In the genomic region with DNA sequence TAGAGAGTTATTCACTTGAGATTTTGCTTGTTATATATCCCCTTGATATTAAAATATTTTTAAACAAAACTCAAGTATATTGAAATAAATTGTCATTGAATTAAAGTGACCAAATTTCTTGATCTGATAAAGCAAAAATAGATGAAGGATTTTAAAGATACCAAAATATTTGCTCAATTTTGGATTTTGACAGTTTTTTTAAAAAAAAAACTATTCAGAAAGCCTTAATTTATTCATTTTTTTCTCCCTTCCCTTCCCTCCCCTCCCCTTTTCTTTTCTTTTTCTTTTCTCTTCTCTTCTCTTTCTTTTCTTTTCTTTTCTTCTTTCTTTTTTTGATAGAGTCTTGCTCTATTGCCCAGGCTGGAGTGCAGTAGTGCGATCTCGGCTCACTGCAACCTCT, we compare ENCODE assay signal across 26 cellular contexts.
"Had no signal": no experiment of that assay in that cellular context is flagged by ENCODE, and none has a peak within 500 bp of the region (broad histone marks: within the 10 kb centered on the region; RNA-seq: fewer than 3 reads in every experiment).

No MANE protein-coding gene starts in this region.

- ATAC-seq: effector memory CD8-positive, alpha-beta T cell; esophagus mucosa; foreskin keratinocyte; gastrocnemius medialis; heart right ventricle; left cardiac atrium; left lung; left ventricle myocardium superior; lower lobe of right lung; mucosa of descending colon had no signal

- H3K4me3 ChIP-seq: colonic mucosa, gastrocnemius medialis, heart right ventricle, left lung, lower lobe of right lung, mucosa of descending colon had no signal

- H3K4me3 Mint-ChIP-seq: dendritic cell treated with granulocyte-macrophage colony-stimulating factor and Interleukin-4, amounts not matched to agents 40 ng/mL and 50 ng/mL, for 4 days; effector memory CD8-positive, alpha-beta T cell; endodermal cell; mesothelial cell of epicardium; naive B cell had no signal

- H3K9me3 Mint-ChIP-seq: dendritic cell treated with granulocyte-macrophage colony-stimulating factor and Interleukin-4, amounts not matched to agents 40 ng/mL and 50 ng/mL, for 4 days; effector memory CD8-positive, alpha-beta T cell; mesothelial cell of epicardium; naive B cell had no signal

- H3K36me3 ChIP-seq: colonic mucosa, gastrocnemius medialis, left lung, lower lobe of right lung had no signal

- FAIRE-seq: endometrium, islet of Langerhans, keratinocyte had no signal

- H3K36me3 Mint-ChIP-seq: naive B cell had no signal

- H3K27ac ChIP-seq: colonic mucosa, epithelial cell of prostate, foreskin keratinocyte, gastrocnemius medialis, heart right ventricle, left lung, lower lobe of right lung had no signal

- H3K27me3 ChIP-seq: colonic mucosa, foreskin keratinocyte, gastrocnemius medialis, heart right ventricle, left lung had no signal

- H3K27me3 Mint-ChIP-seq: dendritic cell treated with granulocyte-macrophage colony-stimulating factor and Interleukin-4, amounts not matched to agents 40 ng/mL and 50 ng/mL, for 4 days; effector memory CD8-positive, alpha-beta T cell; naive B cell had no signal

- H3K4me1 Mint-ChIP-seq: endodermal cell, mesothelial cell of epicardium, naive B cell had no signal

- H3K27ac Mint-ChIP-seq: dendritic cell treated with granulocyte-macrophage colony-stimulating factor and Interleukin-4, amounts not matched to agents 40 ng/mL and 50 ng/mL, for 4 days; endodermal cell; mesothelial cell of epicardium; naive B cell had no signal

- H3K9me3 ChIP-seq: colonic mucosa, gastrocnemius medialis, heart right ventricle, left lung, lower lobe of right lung, mucosa of descending colon had no signal

- H3K4me1 ChIP-seq: colonic mucosa, foreskin keratinocyte, gastrocnemius medialis, heart right ventricle, left lung, lower lobe of right lung had no signal

- DNase-seq: colonic mucosa; cortex of kidney; effector CD8-positive, alpha-beta T cell; effector memory CD8-positive, alpha-beta T cell; endodermal cell; erythroblast; foreskin keratinocyte; gastrocnemius medialis; glutamatergic neuron; head of caudate nucleus; heart right ventricle; hippocampal formation; left cardiac atrium; left lung; left ventricle myocardium superior; lower lobe of right lung; mesenchymal stem cell; mucosa of descending colon; naive B cell had no signal
